Comparison of ENCODE assay signal across 5 cellular contexts in genomic region chr13:20948001-20948400, GRCh38. TPM values are rescaled to one million over a fixed set of nuclear protein-coding genes. Genes with fewer than 3 reads are reported as not detected.
DNase-seq lines count a peak whose midpoint lies in the region; FAIRE-seq and TF ChIP-seq lines count a peak whose summit lies in the region.
"Not testable (repeated sequence)": the region's sequence is repeated elsewhere in the genome, so short reads cannot be mapped to it uniquely, and the experiment has no call there.

No MANE protein-coding gene starts in this region.

- not testable (repeated sequence) for H4K8ac ChIP-seq in trophoblast cell (ENCODE audit: low read depth, low read length)

- not testable (repeated sequence) for H3K4me3 ChIP-seq in bronchial epithelial cell (ENCODE audit: low read depth, low read length); esophagus (ENCODE audit: low read depth in 1 of 2, low read length in 2 of 2); trophoblast cell (ENCODE audit: low read depth, low read length)

- H3K14ac ChIP-seq in trophoblast cell (ENCODE audit: low read length) = not testable (repeated sequence)

- not testable (repeated sequence) for FAIRE-seq in bronchial epithelial cell (lab: Jason Lieb, UNC)

- H3K27me3 ChIP-seq in bronchial epithelial cell (ENCODE audit: control insufficient read depth, insufficient read depth, low read length); esophagus (ENCODE audit: control insufficient read depth in 1 of 2, insufficient read depth in 2 of 2, low read length in 2 of 2); trophoblast cell (ENCODE audit: insufficient read depth, low read length): not testable (repeated sequence)

- not testable (repeated sequence) for H4K12ac ChIP-seq in trophoblast cell (ENCODE audit: low read depth, low read length)

- not testable (repeated sequence) for H3K23ac ChIP-seq in trophoblast cell (ENCODE audit: low read length)

- TF ChIP-seq CTCF in VCaP (conservative IDR thresholded peaks at IDR 0.05); bronchial epithelial cell (IDR thresholded peaks at IDR 0.05; ENCODE audit: insufficient read depth, low read length, severe bottlenecking): not testable (repeated sequence)

- not testable (repeated sequence) for H3K79me1 ChIP-seq in trophoblast cell (ENCODE audit: low read length)

- H2AK5ac ChIP-seq in trophoblast cell (ENCODE audit: low read length) = not testable (repeated sequence)

- DNase-seq in DMS53 (lab: John Stamatoyannopoulos, UW) = peak; percentile 11
- DNase-seq in bronchial epithelial cell (ENCODE audit: low read depth) = peak; percentile 64
- peak in 1 of 2 donors; percentile 46 for DNase-seq in trophoblast cell

- peak overlapping the region; percentile 14 for H4K91ac ChIP-seq in trophoblast cell (ENCODE audit: low read depth, low read length)

- H3K27ac ChIP-seq in VCaP (peak overlapping the region; percentile 46), esophagus (ENCODE audit: low read depth in 2 of 2, low read length in 1 of 2) (peak overlapping the region; percentile 31 to 76)
- not testable (repeated sequence) for H3K27ac ChIP-seq in trophoblast cell (ENCODE audit: low read depth, low read length)

- H3K9me3 ChIP-seq in esophagus (ENCODE audit: control insufficient read depth in 2 of 2, insufficient read depth in 1 of 2, low read depth in 1 of 2, low read length in 1 of 2); trophoblast cell (ENCODE audit: insufficient read depth, low read depth, low read length): not testable (repeated sequence)

- H2BK12ac ChIP-seq in trophoblast cell (ENCODE audit: low read length) = not testable (repeated sequence)

- H2AFZ ChIP-seq in trophoblast cell (ENCODE audit: insufficient read depth, low read length, poor library complexity) = not testable (repeated sequence)

- WGBS in esophagus, 2 donors = 52 to 58% methylated on average over 3 of the region's 3 CpGs
- WGBS in trophoblast cell (ENCODE audit: extremely low coverage, insufficient coverage, insufficient read length) = no CpG with 5 or more reads among the region's 3 CpGs

- not testable (repeated sequence) for H3K18ac ChIP-seq in trophoblast cell (ENCODE audit: low read length)

- not testable (repeated sequence) for H3K36me3 ChIP-seq in bronchial epithelial cell (ENCODE audit: control insufficient read depth, insufficient read depth, low read length); esophagus (ENCODE audit: control insufficient read depth in 2 of 2, insufficient read depth in 2 of 2, low read length in 1 of 2); trophoblast cell (ENCODE audit: control insufficient read depth in 1 of 2, insufficient read depth in 2 of 2, low read length in 2 of 2)

- H2BK120ac ChIP-seq in trophoblast cell (ENCODE audit: insufficient read depth, low read length, poor library complexity) = not testable (repeated sequence)

- H3K4me2 ChIP-seq in trophoblast cell (ENCODE audit: low read length) = not testable (repeated sequence)

- not testable (repeated sequence) for H3K9ac ChIP-seq in trophoblast cell (ENCODE audit: low read length)

- H3K4ac ChIP-seq in trophoblast cell (ENCODE audit: low read depth, low read length) = not testable (repeated sequence)

- H2BK5ac ChIP-seq in trophoblast cell (ENCODE audit: low read depth, low read length, poor library complexity) = not testable (repeated sequence)

- not testable (repeated sequence) for H3K79me2 ChIP-seq in trophoblast cell (ENCODE audit: control insufficient read depth, insufficient read depth, low read length, poor library complexity)

- H3K4me1 ChIP-seq in esophagus (ENCODE audit: control insufficient read depth in 2 of 2, insufficient read depth in 2 of 2, low read length in 1 of 2); trophoblast cell (ENCODE audit: control insufficient read depth in 1 of 2, insufficient read depth in 2 of 2, low read length in 2 of 2): not testable (repeated sequence)

RNA-seq across cellular contexts. Expression of gene XPO4, which starts 45.5 kb away (rescaled TPM):
- 14.7 and 16.8 TPM in 2 replicates for total RNA-seq in bronchial epithelial cell
- polyA plus RNA-seq in esophagus = 1 to 10 TPM; 2.1 to 3.3 TPM
- polyA plus RNA-seq in trophoblast cell (2013) = 10.7 TPM in 2 replicates
